In the genomic region with DNA sequence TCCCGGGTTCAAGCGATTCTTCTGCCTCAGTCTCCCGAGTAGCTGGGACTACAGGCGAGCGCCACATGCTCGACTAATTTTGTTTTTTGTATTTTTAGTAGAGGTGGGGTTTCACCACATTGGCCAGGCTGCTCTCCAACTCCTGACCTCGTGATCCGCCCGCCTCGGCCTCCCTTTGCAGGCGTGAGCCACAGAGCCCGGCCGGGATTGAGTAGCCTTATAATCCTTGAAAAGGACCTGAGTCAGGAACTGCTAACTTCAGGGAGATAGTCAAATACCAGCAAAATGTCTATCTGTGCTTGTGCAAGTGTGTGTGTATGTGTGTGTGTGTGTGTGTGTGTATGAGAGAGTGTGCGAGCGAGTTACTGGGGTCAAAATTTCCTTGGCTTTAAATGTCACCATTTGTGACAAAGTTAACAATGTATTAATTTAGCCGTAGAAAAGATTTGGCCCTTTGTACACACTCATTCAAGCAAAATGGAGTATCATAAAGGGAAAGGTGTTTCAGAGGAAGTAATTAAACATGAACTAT, we compare ENCODE assay signal across 9 cellular contexts. TPM values are rescaled to one million over a fixed set of nuclear protein-coding genes. Genes with fewer than 3 reads are reported as not detected.
DNase-seq lines count a peak whose midpoint lies in the region; ATAC-seq and TF ChIP-seq lines count a peak whose summit lies in the region.
"Had no signal": no experiment of that assay in that cellular context is flagged by ENCODE, and none has a peak within 500 bp of the region (broad histone marks: within the 10 kb centered on the region; RNA-seq: fewer than 3 reads in every experiment).

No MANE protein-coding gene starts in this region.

- H3K36me3 Mint-ChIP-seq in T-helper 2 cell treated with Interferon-gamma antibody and Interleukin-4, amounts not matched to agents 5 μg/mL and 100 μg/mL, for 36 hours (ENCODE audit: low read depth), result peaks cover 7% of the 10 kb centered on the region
- H3K36me3 Mint-ChIP-seq in activated naive CD8-positive, alpha-beta T cell treated with anti-CD3 and anti-CD28 coated beads for 36 hours, result peaks cover 6% of the 10 kb centered on the region
- H3K36me3 Mint-ChIP-seq in immature natural killer cell (no peaks in the 10 kb centered on the region), CD14-positive monocyte (no peaks in the 10 kb centered on the region)

- peak overlapping the region; percentile 75 for H3K27ac Mint-ChIP-seq in T-helper 2 cell treated with Interferon-gamma antibody and Interleukin-4, amounts not matched to agents 5 μg/mL and 100 μg/mL, for 36 hours
- H3K27ac Mint-ChIP-seq in activated naive CD8-positive, alpha-beta T cell treated with anti-CD3 and anti-CD28 coated beads for 36 hours, result no peak overlapping the region
- H3K27ac Mint-ChIP-seq in immature natural killer cell, result peak overlapping the region; percentile 16 to 88 (median 76)
- H3K27ac Mint-ChIP-seq in stimulated activated naive CD8-positive, alpha-beta T cell treated with anti-CD3 and anti-CD28 coated beads, Interleukin-15, amount 100 ng/mL, for 72 hours, result no peak overlapping the region
- H3K27ac Mint-ChIP-seq in CD14-positive monocyte, result peak overlapping the region in 1 of 7 donors; percentile 15

- TF ChIP-seq CTCF in CD14-positive monocyte (IDR thresholded peaks at IDR 0.05), result no peak

- H3K9me3 Mint-ChIP-seq in T-helper 2 cell treated with Interferon-gamma antibody and Interleukin-4, amounts not matched to agents 5 μg/mL and 100 μg/mL, for 36 hours, result no peaks in the 10 kb centered on the region
- H3K9me3 Mint-ChIP-seq in activated naive CD8-positive, alpha-beta T cell treated with anti-CD3 and anti-CD28 coated beads for 36 hours, result no peaks in the 10 kb centered on the region
- H3K9me3 Mint-ChIP-seq in immature natural killer cell (no peaks in the 10 kb centered on the region), CD14-positive monocyte (no peaks in the 10 kb centered on the region)
- H3K9me3 Mint-ChIP-seq in stimulated activated naive CD8-positive, alpha-beta T cell treated with anti-CD3 and anti-CD28 coated beads, Interleukin-15, amount 100 ng/mL, for 72 hours, result no peaks in the 10 kb centered on the region

- DNase-seq in T-helper 2 cell treated with Interferon-gamma antibody and Interleukin-4, amounts not matched to agents 5 μg/mL and 100 μg/mL, for 36 hours (ENCODE audit: low spot score), result no peak
- DNase-seq in T-helper 2 cell (no peak), immature natural killer cell (no peak), CD14-positive monocyte (ENCODE audit: low spot score) (no peak), posterior vena cava (ENCODE audit: low spot score) (no peak)
- DNase-seq in activated naive CD8-positive, alpha-beta T cell treated with anti-CD3 and anti-CD28 coated beads for 36 hours, result no peak
- no peak for DNase-seq in stimulated activated naive CD8-positive, alpha-beta T cell treated with anti-CD3 and anti-CD28 coated beads, Interleukin-15, amount 100 ng/mL, for 72 hours

- intact Hi-C loops in CD14-positive monocyte (cut with micrococcal nuclease) (loop anchor here in 1 of 2 donors (5.0 kb wide), 2 partner anchors 46 to 859 kb away; no protein-coding TSS in a partner anchor), posterior vena cava (cut with DNase I) (loop anchor here in 1 of 2 donors (10.0 kb wide), 1 partner anchor 194 kb away; no protein-coding TSS in a partner anchor)

- no peak for ATAC-seq in stimulated activated naive CD8-positive, alpha-beta T cell treated with anti-CD3 and anti-CD28 coated beads, Interleukin-15, amount 100 ng/mL, for 72 hours
- no peak for ATAC-seq in GM18861 (IDR thresholded peaks at IDR 0.05; ENCODE audit: unreplicated experiment)

- H3K4me1 Mint-ChIP-seq in T-helper 2 cell treated with Interferon-gamma antibody and Interleukin-4, amounts not matched to agents 5 μg/mL and 100 μg/mL, for 36 hours (ENCODE audit: low read depth), result peaks cover 5% of the 10 kb centered on the region
- no peaks in the 10 kb centered on the region for H3K4me1 Mint-ChIP-seq in activated naive CD8-positive, alpha-beta T cell treated with anti-CD3 and anti-CD28 coated beads for 36 hours
- peaks cover 30 to 36% of the 10 kb centered on the region in 2 donors for H3K4me1 Mint-ChIP-seq in immature natural killer cell
- H3K4me1 Mint-ChIP-seq in stimulated activated naive CD8-positive, alpha-beta T cell treated with anti-CD3 and anti-CD28 coated beads, Interleukin-15, amount 100 ng/mL, for 72 hours, result peaks cover 5% of the 10 kb centered on the region
- H3K4me1 Mint-ChIP-seq in CD14-positive monocyte, result peaks cover 14% of the 10 kb centered on the region

- no peaks in the 10 kb centered on the region for H3K27me3 Mint-ChIP-seq in T-helper 2 cell treated with Interferon-gamma antibody and Interleukin-4, amounts not matched to agents 5 μg/mL and 100 μg/mL, for 36 hours (ENCODE audit: low read depth)
- H3K27me3 Mint-ChIP-seq in activated naive CD8-positive, alpha-beta T cell treated with anti-CD3 and anti-CD28 coated beads for 36 hours, result no peaks in the 10 kb centered on the region
- H3K27me3 Mint-ChIP-seq in immature natural killer cell (ENCODE audit: low read depth in 3 of 3) (peaks cover 11 to 15% (median 12%) of the 10 kb centered on the region in 3 donors), CD14-positive monocyte (ENCODE audit: low read depth in 3 of 3) (no peaks in the 10 kb centered on the region)
- no peaks in the 10 kb centered on the region for H3K27me3 Mint-ChIP-seq in stimulated activated naive CD8-positive, alpha-beta T cell treated with anti-CD3 and anti-CD28 coated beads, Interleukin-15, amount 100 ng/mL, for 72 hours

- H3K4me3 Mint-ChIP-seq in T-helper 2 cell treated with Interferon-gamma antibody and Interleukin-4, amounts not matched to agents 5 μg/mL and 100 μg/mL, for 36 hours, result peak overlapping the region; percentile 65
- H3K4me3 Mint-ChIP-seq in activated naive CD8-positive, alpha-beta T cell treated with anti-CD3 and anti-CD28 coated beads for 36 hours, result peak overlapping the region; percentile 66
- peak overlapping the region; percentile 53 to 79 (median 59) for H3K4me3 Mint-ChIP-seq in immature natural killer cell
- H3K4me3 Mint-ChIP-seq in stimulated activated naive CD8-positive, alpha-beta T cell treated with anti-CD3 and anti-CD28 coated beads, Interleukin-15, amount 100 ng/mL, for 72 hours, result peak overlapping the region; percentile 53 to 77
- H3K4me3 Mint-ChIP-seq in CD14-positive monocyte, result no peak overlapping the region

RNA-seq across cellular contexts. Expression of a gene that starts 1.8 kb away (rescaled TPM):
- 10 to 100 TPM; 15.8 to 17.4 TPM for total RNA-seq in activated naive CD8-positive, alpha-beta T cell treated with anti-CD3 and anti-CD28 coated beads for 36 hours
- polyA plus RNA-seq in immature natural killer cell (10 to 100 TPM in 2 of 3 donors, 1 to 10 TPM in 1; 8.1 to 24.8 (median 14.5) TPM), CD14-positive monocyte (10 to 100 TPM in 1 of 2 donors, 1 to 10 TPM in 1; 7.6 to 13.8 TPM)
- total RNA-seq in posterior vena cava, result 10 to 100 TPM; 24.2 to 27.3 TPM

RNA-seq across cellular contexts. Expression of a gene that starts 27.4 kb away (rescaled TPM):
- not detected for total RNA-seq in activated naive CD8-positive, alpha-beta T cell treated with anti-CD3 and anti-CD28 coated beads for 36 hours
- polyA plus RNA-seq in immature natural killer cell, result not detected
- polyA plus RNA-seq in CD14-positive monocyte, result not detected
- total RNA-seq in posterior vena cava, result not detected
- total RNA-seq: M059J had no signal

Comparison
In these comparisons a context has a peak if more than half of its experiments do, and no peak if none do; other contexts are left out.
1. H3K27ac Mint-ChIP-seq: peak in T-helper 2 cell treated with Interferon-gamma antibody and Interleukin-4, amounts not matched to agents 5 μg/mL and 100 μg/mL, for 36 hours (single experiment) and immature natural killer cell (6 of 6); none in activated naive CD8-positive, alpha-beta T cell treated with anti-CD3 and anti-CD28 coated beads for 36 hours (single experiment) and stimulated activated naive CD8-positive, alpha-beta T cell treated with anti-CD3 and anti-CD28 coated beads, Interleukin-15, amount 100 ng/mL, for 72 hours (0 of 2).
2. H3K4me3 Mint-ChIP-seq: peak in T-helper 2 cell treated with Interferon-gamma antibody and Interleukin-4, amounts not matched to agents 5 μg/mL and 100 μg/mL, for 36 hours (single experiment), activated naive CD8-positive, alpha-beta T cell treated with anti-CD3 and anti-CD28 coated beads for 36 hours (single experiment), immature natural killer cell (5 of 5) and stimulated activated naive CD8-positive, alpha-beta T cell treated with anti-CD3 and anti-CD28 coated beads, Interleukin-15, amount 100 ng/mL, for 72 hours (2 of 2); none in CD14-positive monocyte (0 of 2).